ENCODE assay signal across 21 cellular contexts in genomic region chr5:12691330-12691729, GRCh38.
A peak's percentile ranks its signal among the peaks of the same experiment; 100 is the strongest.
DNase-seq lines count a peak whose midpoint lies in the region; ATAC-seq and TF ChIP-seq lines count a peak whose summit lies in the region.
"Had no signal": no experiment of that assay in that cellular context is flagged by ENCODE, and none has a peak within 500 bp of the region (broad histone marks: within the 10 kb centered on the region; RNA-seq: fewer than 3 reads in every experiment).

No MANE protein-coding gene starts in this region.

- H3K9me3 ChIP-seq in upper lobe of left lung, result no peaks in the 10 kb centered on the region
- H3K9me3 ChIP-seq: lower lobe of right lung, MG63, Peyer's patch, prostate gland had no signal

- WGBS in upper lobe of left lung, 2 donors, result 43% methylated on average over 9 of the region's 9 CpGs

- DNase-seq in A172 (ENCODE audit: low spot score) (peak; percentile 6), ELR (ENCODE audit: low read depth) (peak; percentile 19), SHP77 treated with DMSO at 0.1 percent for 48 hours (lab: John Stamatoyannopoulos, UW) (peak; percentile 28), islet precursor cell (peak; percentile 79), upper lobe of left lung (no peak), HuH-7.5 (ENCODE audit: low spot score) (no peak)
- DNase-seq: ACHN; activated CD4-positive, alpha-beta T cell treated with anti-CD3 and anti-CD28 coated beads for 4 hours; activated naive CD4-positive, alpha-beta T cell treated with anti-CD3 and anti-CD28 coated beads, Interleukin-2, amount 50 U/mL, for 16 hours; activated T-cell treated with anti-CD3 and anti-CD28 coated beads, Interleukin-2, amount 50 U/mL, for 72 hours; DMS79; kidney; lower lobe of right lung; MG63; NCI-H2029 treated with DMSO at 0.1 percent for 48 hours; Peyer's patch had no signal

- no peak for ATAC-seq in HG03045 (IDR thresholded peaks at IDR 0.05; ENCODE audit: unreplicated experiment)
- no peak for ATAC-seq in HG03457 (IDR thresholded peaks at IDR 0.05; ENCODE audit: unreplicated experiment)
- ATAC-seq in upper lobe of left lung (ENCODE audit: low FRiP score in 2 of 2), result no peak
- ATAC-seq: activated T-cell treated with anti-CD3 and anti-CD28 coated beads, Interleukin-2, amount 50 U/mL, for 72 hours; lower lobe of right lung had no signal

- H3K36me3 ChIP-seq in upper lobe of left lung, result no peaks in the 10 kb centered on the region
- H3K36me3 ChIP-seq: HAP-1, lower lobe of right lung, MG63, Peyer's patch, prostate gland had no signal

- no peak for TF ChIP-seq POLR2A in upper lobe of left lung (IDR thresholded peaks at IDR 0.05)

- no peaks in the 10 kb centered on the region for H3K4me1 ChIP-seq in upper lobe of left lung
- H3K4me1 ChIP-seq: HAP-1, lower lobe of right lung, Peyer's patch, prostate gland had no signal

- H3K27ac ChIP-seq in upper lobe of left lung, result no peak overlapping the region
- H3K27ac ChIP-seq: HL-60, lower lobe of right lung, Peyer's patch, prostate gland had no signal

- no peak for TF ChIP-seq EP300 in upper lobe of left lung (IDR thresholded peaks at IDR 0.05)

- H3K4me3 ChIP-seq in upper lobe of left lung, result no peak overlapping the region
- H3K4me3 ChIP-seq: HAP-1, lower lobe of right lung, MG63, Peyer's patch, prostate gland had no signal

- no peaks in the 10 kb centered on the region for H3K27me3 ChIP-seq in upper lobe of left lung
- H3K27me3 ChIP-seq: MG63, Peyer's patch had no signal

- no peak for TF ChIP-seq CTCF in upper lobe of left lung (IDR thresholded peaks at IDR 0.05)

Comparison
In these comparisons a context has a peak if more than half of its experiments do, and no peak if none do; other contexts are left out.
1. DNase-seq: peak in A172 (single experiment), ELR (single experiment), SHP77 treated with DMSO at 0.1 percent for 48 hours (single experiment) and islet precursor cell (single experiment); none in upper lobe of left lung (0 of 2) and HuH-7.5 (single experiment).